Comparison of ENCODE assay signal across 8 cellular contexts in genomic region chr4:105145913-105146285, GRCh38. TPM values are rescaled to one million over a fixed set of nuclear protein-coding genes. Genes with fewer than 3 reads are reported as not detected.
DNase-seq lines count a peak whose midpoint lies in the region; ATAC-seq and TF ChIP-seq lines count a peak whose summit lies in the region.

No MANE protein-coding gene starts in this region.

- H3K9me3 Mint-ChIP-seq in endothelial cell (ENCODE audit: unreplicated experiment): no peaks in the 10 kb centered on the region
- no peaks in the 10 kb centered on the region for H3K9me3 Mint-ChIP-seq in naive thymus-derived CD8-positive, alpha-beta T cell

- ATAC-seq in GM19438 (IDR thresholded peaks at IDR 0.05; ENCODE audit: low read depth, unreplicated experiment) (peak; percentile 19), HG03457 (IDR thresholded peaks at IDR 0.05; ENCODE audit: unreplicated experiment) (peak; percentile 12), upper lobe of left lung (ENCODE audit: low FRiP score in 2 of 2) (peak; percentile 37 to 61)
- ATAC-seq in naive thymus-derived CD8-positive, alpha-beta T cell: peak; percentile 40 to 45

- H3K27ac ChIP-seq in upper lobe of left lung: peak overlapping the region; percentile 92 to 97 (median 93)

- peak overlapping the region; percentile 93 for H3K4me3 Mint-ChIP-seq in endothelial cell (ENCODE audit: unreplicated experiment)
- H3K4me3 Mint-ChIP-seq in naive thymus-derived CD8-positive, alpha-beta T cell: peak overlapping the region; percentile 93 to 100 (median 98)

- DNase-seq in ACHN (peak; percentile 6), endothelial cell (ENCODE audit: low spot score) (peak; percentile 16), upper lobe of left lung (peak; percentile 45 to 89), DMS153 (lab: John Stamatoyannopoulos, UW) (no peak)
- DNase-seq in activated CD4-positive, alpha-beta T cell treated with anti-CD3 and anti-CD28 coated beads, Interleukin-2, amount 50 U/mL, for 48 hours: peak; percentile 37 to 44
- DNase-seq in naive thymus-derived CD8-positive, alpha-beta T cell: peak in 8 of 10 donors; percentile 16 to 66 (median 44)

- WGBS in upper lobe of left lung, 2 donors: 1% methylated on average over 25 of the region's 25 CpGs

- in situ Hi-C loops in ACHN (cut with HindIII; ENCODE audit: low pct_ligation_motif_present, low pct_unique_long_range_greater_than_20kb, low sequenced_read_pairs): no loop called here

- H3K36me3 Mint-ChIP-seq in endothelial cell (ENCODE audit: low read depth, unreplicated experiment): peaks cover 4% of the 10 kb centered on the region
- H3K36me3 Mint-ChIP-seq in naive thymus-derived CD8-positive, alpha-beta T cell: no peaks in the 10 kb centered on the region

- no peak for TF ChIP-seq POLR2A in upper lobe of left lung (IDR thresholded peaks at IDR 0.05)

- peak overlapping the region; percentile 75 to 87 (median 82) for H3K4me3 ChIP-seq in upper lobe of left lung

- TF ChIP-seq CTCF in endothelial cell (IDR thresholded peaks at IDR 0.05; ENCODE audit: unreplicated experiment): no peak
- TF ChIP-seq CTCF in upper lobe of left lung (IDR thresholded peaks at IDR 0.05): no peak

- POLR2A ChIA-PET in naive thymus-derived CD8-positive, alpha-beta T cell (lab: Charles Lee): interaction anchor here (1.8 kb wide), 1 partner anchor 328 kb away, joined by 19 read pairs; the partner anchor contains the start of gene PPA2

- no peaks in the 10 kb centered on the region for H3K9me3 ChIP-seq in upper lobe of left lung

- H3K27me3 ChIP-seq in upper lobe of left lung: no peaks in the 10 kb centered on the region

- H3K27ac Mint-ChIP-seq in endothelial cell (ENCODE audit: unreplicated experiment): no peak overlapping the region
- peak overlapping the region; percentile 64 to 99 (median 94) for H3K27ac Mint-ChIP-seq in naive thymus-derived CD8-positive, alpha-beta T cell

- no peak for TF ChIP-seq EP300 in upper lobe of left lung (IDR thresholded peaks at IDR 0.05)

- H3K4me1 ChIP-seq in upper lobe of left lung: peaks cover 12 to 34% (median 19%) of the 10 kb centered on the region in 4 donors

- no peaks in the 10 kb centered on the region for H3K36me3 ChIP-seq in upper lobe of left lung

- H3K4me1 Mint-ChIP-seq in endothelial cell (ENCODE audit: unreplicated experiment): peaks cover 19% of the 10 kb centered on the region
- peaks cover 20 to 49% (median 40%) of the 10 kb centered on the region in 4 donors for H3K4me1 Mint-ChIP-seq in naive thymus-derived CD8-positive, alpha-beta T cell

- peaks cover 16% of the 10 kb centered on the region for H3K27me3 Mint-ChIP-seq in endothelial cell (ENCODE audit: unreplicated experiment)
- H3K27me3 Mint-ChIP-seq in naive thymus-derived CD8-positive, alpha-beta T cell: no peaks in the 10 kb centered on the region

RNA-seq across cellular contexts. Expression of gene TET2, which starts 0.8 kb away (rescaled TPM):
- 11.4 TPM for total RNA-seq in endothelial cell (ENCODE audit: unreplicated experiment)
- 10 to 100 TPM; 25.3 to 25.5 TPM for total RNA-seq in naive thymus-derived CD8-positive, alpha-beta T cell
- polyA plus RNA-seq in naive thymus-derived CD8-positive, alpha-beta T cell: 10 to 100 TPM; 13.1 to 22.8 (median 14.2) TPM
- total RNA-seq in upper lobe of left lung: 10 to 100 TPM; 25.1 to 41.9 (median 29.7) TPM
